Comparison of ENCODE assay signal across 8 cellular contexts in the genomic region with DNA sequence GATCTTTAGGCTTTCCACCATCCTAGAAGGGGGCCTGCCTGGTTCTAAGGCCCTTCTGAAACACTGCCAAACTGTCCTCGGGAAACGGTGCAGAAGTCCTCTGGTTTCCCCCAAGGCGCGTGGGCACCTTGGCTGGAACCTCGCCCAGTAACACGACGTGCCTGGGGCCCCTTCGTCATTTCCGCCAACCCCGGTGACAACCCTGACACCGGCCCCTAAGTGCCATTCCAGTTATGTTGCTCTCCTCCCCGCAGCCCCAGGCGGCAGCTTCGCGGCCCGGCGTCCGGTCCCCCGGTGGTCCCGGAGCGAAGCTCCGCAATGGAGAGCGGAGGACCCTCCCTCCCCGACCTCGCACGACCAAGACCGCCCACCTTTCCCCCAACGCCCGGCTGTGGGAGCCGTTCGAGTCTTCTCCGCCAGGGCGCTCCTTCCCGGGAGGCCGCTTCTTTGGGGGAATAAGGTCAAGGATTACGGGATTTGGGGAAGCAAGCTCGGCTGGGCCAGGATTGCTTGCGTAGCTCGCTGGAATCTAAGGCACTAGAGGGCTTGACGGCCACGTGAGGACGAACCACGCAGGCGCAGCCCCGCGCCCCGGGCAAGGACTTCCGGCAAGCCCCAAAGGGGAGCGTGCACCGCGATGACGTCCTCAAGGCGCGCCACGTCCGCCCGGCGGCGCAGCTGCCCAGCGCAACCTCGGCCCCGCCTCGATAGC. TPM values are rescaled to one million over a fixed set of nuclear protein-coding genes. Genes with fewer than 3 reads are reported as not detected.
DNase-seq lines count a peak whose midpoint lies in the region; ATAC-seq and TF ChIP-seq lines count a peak whose summit lies in the region.

No MANE protein-coding gene starts in this region.

- TF ChIP-seq CTCF in PC-9 (conservative IDR thresholded peaks at IDR 0.05) (no peak), esophagus squamous epithelium (IDR thresholded peaks at IDR 0.05) (peak in 1 of 6 experiments; percentile 24)

- peak in 3 of 4 donors; percentile 26 to 81 (median 77) for TF ChIP-seq POLR2A in esophagus squamous epithelium (IDR thresholded peaks at IDR 0.05)

- H3K4me3 ChIP-seq in PC-9 (peak overlapping the region; percentile 100), esophagus squamous epithelium (peak overlapping the region; percentile 74 to 88 (median 82)), muscle layer of duodenum (ENCODE audit: low read depth in 1 of 2, low read length in 2 of 2) (peak overlapping the region; percentile 82 to 83)

- no peaks in the 10 kb centered on the region; the same call in 1 of the 2 replicates for H4K20me1 ChIP-seq in PC-9 (ENCODE audit: insufficient read depth)

- H3K36me3 ChIP-seq in PC-9 (ENCODE audit: low read depth) (no peaks in the 10 kb centered on the region), esophagus squamous epithelium (peaks cover 3 to 46% (median 4%) of the 10 kb centered on the region in 3 donors), muscle layer of duodenum (ENCODE audit: control insufficient read depth in 1 of 2, insufficient read depth in 2 of 2, low read length in 2 of 2) (peaks cover 4 to 13% of the 10 kb centered on the region in 2 donors)

- H3K4me1 ChIP-seq in PC-9 (replicated peaks; ENCODE audit: insufficient read depth) (peaks cover 5% of the 10 kb centered on the region; the same call in 1 of the 2 replicates), esophagus squamous epithelium (peaks cover 42 to 67% (median 45%) of the 10 kb centered on the region in 3 donors), muscle layer of duodenum (ENCODE audit: control insufficient read depth in 1 of 2, insufficient read depth in 2 of 2, low read length in 2 of 2) (peaks cover 6 to 36% of the 10 kb centered on the region in 2 donors)

- H3K79me2 ChIP-seq in PC-9 (ENCODE audit: low read depth) = peaks cover 31% of the 10 kb centered on the region

- peak overlapping the region; percentile 85 for H3K4me2 ChIP-seq in PC-9

- H3K27ac ChIP-seq in PC-9 = peak overlapping the region; percentile 99
- H3K27ac ChIP-seq in esophagus squamous epithelium = peak overlapping the region; percentile 99 to 100 (median 100)
- peak overlapping the region; percentile 100 for H3K27ac ChIP-seq in muscle layer of duodenum (ENCODE audit: low read length)

- H3K9me2 ChIP-seq in PC-9 (ENCODE audit: insufficient read depth) = no peaks in the 10 kb centered on the region

- CTCF ChIA-PET in PC-9 (lab: Charles Lee) = no interaction called here

- in situ Hi-C loops in KBM-7 (cut with MboI; ENCODE audit: low pct_unique_long_range_greater_than_20kb, low sequenced_read_pairs) = no loop called here

- peaks cover 4% of the 10 kb centered on the region for H3F3A ChIP-seq in PC-9 (ENCODE audit: insufficient read depth, low read depth)

- 0% methylated on average over 7 to 22 of the region's 63 CpGs for WGBS in esophagus squamous epithelium, 2 donors

- H3K27me3 ChIP-seq in PC-9 (ENCODE audit: insufficient read depth, low read depth) (no peaks in the 10 kb centered on the region), esophagus squamous epithelium (no peaks in the 10 kb centered on the region), muscle layer of duodenum (ENCODE audit: low read depth, low read length) (no peaks in the 10 kb centered on the region)

- intact Hi-C loops in PC-9 (cut with micrococcal nuclease; ENCODE audit: unreplicated experiment) (loop anchor here (2.0 kb wide), 1 partner anchor 30 kb away; a partner anchor contains a TSS), esophagus squamous epithelium (cut with DNase I) (loop anchor here (10.0 kb wide), 1 partner anchor 272 kb away; a partner anchor contains a TSS)

- POLR2A ChIA-PET in PC-9 (lab: Charles Lee; ENCODE audit: unreplicated experiment) = interaction anchor here (0.6 to 1.0 kb wide), 5 partner anchors 37 to 218 kb away, joined by 3 to 10 read pairs (median 3); no protein-coding TSS in a partner anchor

- DNase-seq in DMS53 (lab: John Stamatoyannopoulos, UW) (peak; percentile 99), KBM-7 (peak; percentile 93), PC-9 (peak; percentile 80 to 92), esophagus squamous epithelium (lab: John Stamatoyannopoulos, UW) (peak; percentile 80)
- peak; percentile 95 to 97 for DNase-seq in activated T-cell treated with anti-CD3 and anti-CD28 coated beads, Interleukin-2, amount 50 U/mL, for 48 hours
- DNase-seq in stimulated activated CD8-positive, alpha-beta memory T cell treated with anti-CD3 and anti-CD28 coated beads, Interleukin-7, amount 100 ng/mL, for 24 hours (ENCODE audit: low read depth) = peak; percentile 97

- H3K9me3 ChIP-seq in PC-9 (ENCODE audit: insufficient read depth, low read depth) (no peaks in the 10 kb centered on the region), esophagus squamous epithelium (no peaks in the 10 kb centered on the region), muscle layer of duodenum (ENCODE audit: control insufficient read depth in 1 of 2, low read length in 2 of 2) (no peaks in the 10 kb centered on the region)

- H2AFZ ChIP-seq in PC-9 = peak overlapping the region; percentile 89

- BruUV-seq in PC-9 (replicated peaks; lab: Mats Ljungman, UMichigan) = TSS peak; percentile 63

- peak; percentile 61 for ATAC-seq in GM21717 (IDR thresholded peaks at IDR 0.05; ENCODE audit: unreplicated experiment)

RNA-seq across cellular contexts. Expression of a gene that starts 0.6 kb away (rescaled TPM):
- total RNA-seq in PC-9 (2021) (87.8 and 104 TPM in 2 replicates), esophagus squamous epithelium (100 to 1,000 TPM; 206 to 378 (median 222) TPM)

RNA-seq across cellular contexts. Expression of a gene that starts 29.0 kb away (rescaled TPM):
- total RNA-seq in PC-9 (2021) (47.2 and 47.5 TPM in 2 replicates), esophagus squamous epithelium (100 to 1,000 TPM in 2 of 4 donors, 10 to 100 TPM in 2; 56.7 to 106 (median 85.2) TPM)

RNA-seq across cellular contexts. Expression of a gene that starts 30.9 kb away (rescaled TPM):
- total RNA-seq in PC-9 (2021) (5.0 and 6.3 TPM in 2 replicates), esophagus squamous epithelium (1 to 10 TPM in 2 of 4 donors, under 1 TPM in 2; 0.35 to 2.3 (median 1.2) TPM)

RNA-seq across cellular contexts. Expression of a gene that starts 54.1 kb away (rescaled TPM):
- total RNA-seq in PC-9 (2021) (12.8 and 16.3 TPM in 2 replicates), esophagus squamous epithelium (1 to 10 TPM; 2.1 to 4.6 (median 3.8) TPM)

RNA-seq across cellular contexts. Expression of a gene that starts 54.4 kb away (rescaled TPM):
- total RNA-seq in PC-9 (2021) (36.2 and 40.8 TPM in 2 replicates), esophagus squamous epithelium (10 to 100 TPM; 35.7 to 54.0 (median 44.4) TPM)

Comparison
In these comparisons a context has a peak if more than half of its experiments do, and no peak if none do; other contexts are left out.
1. Peak in every context shown above with its lines: DNase-seq, ATAC-seq, H3K4me3 ChIP-seq and H3K27ac ChIP-seq.